24 cellular contexts compared by ENCODE assay signal in the genomic region with DNA sequence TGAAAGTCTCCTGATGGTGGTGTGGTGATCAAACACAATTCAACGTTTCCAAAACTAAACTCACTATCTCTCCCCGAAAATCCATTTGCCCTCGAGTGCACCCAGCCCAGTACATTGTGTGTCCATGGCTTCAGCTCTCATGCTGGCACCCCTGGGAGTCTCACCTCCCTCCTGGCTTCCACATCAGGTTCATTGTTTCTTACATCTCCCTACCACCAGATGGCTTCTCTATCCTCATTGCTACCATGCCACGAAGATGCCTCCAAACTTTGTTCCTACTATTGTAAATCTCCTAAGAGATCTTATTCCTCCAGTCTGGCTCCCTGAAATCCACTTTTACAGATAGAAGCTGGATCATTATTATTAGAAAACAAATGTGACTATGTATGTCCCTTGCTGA.
"Had no signal": no experiment of that assay in that cellular context is flagged by ENCODE, and none has a peak within 500 bp of the region (broad histone marks: within the 10 kb centered on the region; RNA-seq: fewer than 3 reads in every experiment).

No MANE protein-coding gene starts in this region.

- H3K27me3 ChIP-seq: adrenal gland, hepatocyte, ovary, transverse colon, vagina had no signal

- H3K4me1 ChIP-seq: adrenal gland, lower lobe of right lung, psoas muscle, suprapubic skin, transverse colon, vagina had no signal

- H3K9me3 ChIP-seq: adrenal gland, lower lobe of right lung, ovary, psoas muscle, suprapubic skin, transverse colon, vagina had no signal

- H3K36me3 ChIP-seq: adrenal gland, lower lobe of right lung, ovary, suprapubic skin, transverse colon, vagina had no signal

- DNase-seq: activated CD4-positive, CD25-positive, alpha-beta regulatory T cell treated with anti-CD3 and anti-CD28 coated beads, Interleukin-2, amount 50 U/mL, for 72 hours; activated CD8-positive, alpha-beta memory T cell treated with anti-CD3 and anti-CD28 coated beads for 24 hours; activated gamma-delta T cell; activated T-cell treated with anti-CD3 and anti-CD28 coated beads, Interleukin-2, amount 50 U/mL, for 72 hours; adrenal gland; dermis blood vessel endothelial cell; effector memory CD8-positive, alpha-beta T cell; foreskin fibroblast; left colon; lower lobe of right lung; natural killer cell; ovary; psoas muscle; right cardiac atrium; small intestine; stimulated activated CD4-positive, alpha-beta T cell treated with anti-CD3 and anti-CD28 coated beads, Interleukin-15, amount 100 ng/mL, for 24 hours; stimulated activated CD4-positive, alpha-beta T cell treated with anti-CD3 and anti-CD28 coated beads, Interleukin-2, amount 100 ng/mL, for 48 hours; stimulated activated naive CD8-positive, alpha-beta T cell treated with anti-CD3 and anti-CD28 coated beads, Interleukin-15, amount 100 ng/mL, for 72 hours; T1000; transverse colon had no signal

- H3K27ac ChIP-seq: adrenal gland, epithelial cell of prostate, hepatocyte, lower lobe of right lung, ovary, psoas muscle, suprapubic skin, transverse colon, vagina had no signal

- ATAC-seq: activated T-cell treated with anti-CD3 and anti-CD28 coated beads, Interleukin-2, amount 50 U/mL, for 72 hours; effector memory CD8-positive, alpha-beta T cell; left colon; lower lobe of right lung; natural killer cell; psoas muscle; right cardiac atrium; stimulated activated naive CD8-positive, alpha-beta T cell treated with anti-CD3 and anti-CD28 coated beads, Interleukin-15, amount 100 ng/mL, for 72 hours had no signal

- H3K4me3 ChIP-seq: adrenal gland, hepatocyte, lower lobe of right lung, ovary, psoas muscle, suprapubic skin, transverse colon, vagina had no signal
